16 cellular contexts compared by ENCODE assay signal in the genomic region with DNA sequence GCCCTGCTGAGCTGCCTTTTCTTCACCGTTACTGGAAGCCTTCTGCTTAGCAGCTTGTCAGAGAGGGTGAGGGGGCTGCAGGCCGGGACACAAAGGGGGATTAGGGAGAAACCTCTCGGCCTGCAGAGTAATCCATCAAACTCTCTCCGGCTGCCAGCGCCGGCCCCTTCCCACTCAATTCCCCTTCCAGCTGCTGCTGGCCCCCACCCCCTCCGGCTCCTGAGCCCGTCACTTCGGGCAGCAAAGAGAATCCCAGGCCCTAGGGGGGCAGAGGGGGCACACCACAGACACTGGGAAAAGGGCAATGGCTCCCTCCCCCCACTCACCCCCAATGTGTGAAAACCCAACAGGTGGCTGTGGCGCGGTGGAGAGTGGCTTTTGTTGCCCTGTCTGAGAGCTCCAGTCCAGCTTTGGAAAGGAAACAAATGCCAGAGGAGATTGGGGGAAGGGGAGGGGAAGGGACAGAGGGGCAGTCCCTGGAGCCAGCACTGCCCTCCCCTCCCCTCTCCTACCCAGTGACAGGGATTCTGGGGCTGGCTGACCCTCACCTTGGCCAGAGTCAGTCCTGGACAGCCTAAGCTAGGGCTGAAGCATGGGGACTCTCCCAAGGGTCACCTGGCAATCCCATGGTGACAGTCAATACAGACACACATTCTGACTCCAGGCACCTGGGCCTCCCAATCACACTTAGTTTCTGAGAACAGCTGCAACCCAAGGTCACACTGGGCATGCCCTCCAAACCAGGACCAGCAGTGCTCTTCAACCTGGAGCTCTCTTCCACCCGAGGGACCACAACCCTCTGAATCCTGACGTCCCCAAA. TPM values are rescaled to one million over a fixed set of nuclear protein-coding genes. Genes with fewer than 3 reads are reported as not detected.
DNase-seq lines count a peak whose midpoint lies in the region; ATAC-seq, FAIRE-seq and TF ChIP-seq lines count a peak whose summit lies in the region.
"Had no signal": no experiment of that assay in that cellular context is flagged by ENCODE, and none has a peak within 500 bp of the region (broad histone marks: within the 10 kb centered on the region; RNA-seq: fewer than 3 reads in every experiment).

No MANE protein-coding gene starts in this region.

- no peak for TF ChIP-seq POLR2A in GM12891 (IDR thresholded peaks at IDR 0.05; ENCODE audit: low read depth, low read length)

- H3K4me1 ChIP-seq in OCI-LY3 (ENCODE audit: low read length) (peaks cover 66% of the 10 kb centered on the region), iPS-20b (ENCODE audit: insufficient read depth, low read length) (peaks cover 43% of the 10 kb centered on the region)
- H3K4me1 ChIP-seq: sigmoid colon had no signal

- TF ChIP-seq CTCF in GM20000 (IDR thresholded peaks at IDR 0.05; ENCODE audit: extremely low read depth, missing control alignments) (no peak), OCI-LY3 (IDR thresholded peaks at IDR 0.05; ENCODE audit: low read depth, low read length) (no peak), progenitor cell of endocrine pancreas (IDR thresholded peaks at IDR 0.05; ENCODE audit: unreplicated experiment) (no peak)

- H3K9ac ChIP-seq in OCI-LY3 (ENCODE audit: low read length) (peak overlapping the region; percentile 74), iPS-20b (ENCODE audit: low read depth, low read length) (peak overlapping the region; percentile 60; the same call in 1 of the 2 replicates)

- H3K36me3 ChIP-seq in OCI-LY3 (replicated peaks; ENCODE audit: low read depth, low read length) (no peaks in the 10 kb centered on the region), iPS-20b (ENCODE audit: insufficient read depth, low read depth, low read length) (no peaks in the 10 kb centered on the region)
- H3K36me3 ChIP-seq: sigmoid colon, suprapubic skin had no signal

- H3K4me3 ChIP-seq in OCI-LY3 (ENCODE audit: low read length) (peak overlapping the region; percentile 74), iPS-20b (ENCODE audit: low read length) (peak overlapping the region; percentile 56; the same call in 1 of the 2 replicates)
- H3K4me3 ChIP-seq: sigmoid colon, suprapubic skin had no signal

- no peak for FAIRE-seq in GM12891 (lab: Jason Lieb, UNC)
- FAIRE-seq: bronchial epithelial cell had no signal

- H3K27ac ChIP-seq in OCI-LY3 (ENCODE audit: low read length): peak overlapping the region; percentile 87
- H3K27ac ChIP-seq in iPS-20b (ENCODE audit: low read length): peak overlapping the region; percentile 24
- H3K27ac ChIP-seq: epithelial cell of prostate, sigmoid colon, suprapubic skin had no signal

- peaks cover 44% of the 10 kb centered on the region for H3K79me2 ChIP-seq in OCI-LY3 (ENCODE audit: low read length)

- peaks cover 43% of the 10 kb centered on the region for H3K4me1 Mint-ChIP-seq in progenitor cell of endocrine pancreas (ENCODE audit: low read depth)

- no peaks in the 10 kb centered on the region for H3K9me3 Mint-ChIP-seq in progenitor cell of endocrine pancreas (ENCODE audit: low read depth)
- H3K9me3 Mint-ChIP-seq: CD4-positive, alpha-beta memory T cell had no signal

- peak overlapping the region; percentile 94 for H3K4me2 ChIP-seq in OCI-LY3 (ENCODE audit: low read length)

- H3K27me3 ChIP-seq in OCI-LY3 (ENCODE audit: low read depth, low read length): no peaks in the 10 kb centered on the region
- no peaks in the 10 kb centered on the region for H3K27me3 ChIP-seq in iPS-20b (ENCODE audit: insufficient read depth, low read length)
- H3K27me3 ChIP-seq: suprapubic skin had no signal

- intact Hi-C loops in left cardiac atrium (cut with DNase I): no loop called here

- H3K9me3 ChIP-seq in OCI-LY3 (ENCODE audit: insufficient read depth, low read length): no peaks in the 10 kb centered on the region
- no peaks in the 10 kb centered on the region for H3K9me3 ChIP-seq in iPS-20b (ENCODE audit: insufficient read depth, low read depth, low read length)
- H3K9me3 ChIP-seq: sigmoid colon, suprapubic skin had no signal

- no peak overlapping the region for H2AFZ ChIP-seq in OCI-LY3 (ENCODE audit: low read depth, low read length)

- H4K20me1 ChIP-seq in OCI-LY3 (ENCODE audit: insufficient read depth, low read length): no peaks in the 10 kb centered on the region

- DNase-seq in GM20000 (ENCODE audit: low spot score) (peak; percentile 38), progenitor cell of endocrine pancreas (ENCODE audit: low spot score, unreplicated experiment) (no peak), GM12891 (ENCODE audit: insufficient read length, low spot score) (no peak), left cardiac atrium (no peak), medulla oblongata (ENCODE audit: extremely low spot score) (no peak)
- DNase-seq in activated CD8-positive, alpha-beta memory T cell treated with anti-CD3 and anti-CD28 coated beads, Interleukin-2, amount 50 U/mL, for 48 hours: no peak
- DNase-seq: activated CD4-positive, alpha-beta T cell treated with anti-CD3 and anti-CD28 coated beads for 4 hours; CD4-positive, alpha-beta memory T cell; NCI-H774; sigmoid colon; SW 1271 had no signal

- H3K4me3 Mint-ChIP-seq in progenitor cell of endocrine pancreas (ENCODE audit: low read depth): peak overlapping the region; percentile 44
- H3K4me3 Mint-ChIP-seq: CD4-positive, alpha-beta memory T cell had no signal

- peak overlapping the region; percentile 90 for H3K27ac Mint-ChIP-seq in progenitor cell of endocrine pancreas
- H3K27ac Mint-ChIP-seq: CD4-positive, alpha-beta memory T cell had no signal

- no peaks in the 10 kb centered on the region for H3K36me3 Mint-ChIP-seq in progenitor cell of endocrine pancreas (ENCODE audit: insufficient read depth)
- H3K36me3 Mint-ChIP-seq: CD4-positive, alpha-beta memory T cell had no signal

- no peak for ATAC-seq in left cardiac atrium

- no peaks in the 10 kb centered on the region for H3K27me3 Mint-ChIP-seq in progenitor cell of endocrine pancreas

TF ChIP-seq in GM12891, 5 proteins besides CTCF, POLR2A, EP300 and RAD21:
- no peak for TF ChIP-seq PAX5 (IDR thresholded peaks at IDR 0.05; ENCODE audit: insufficient read depth, low read length, severe bottlenecking)
- no peak for TF ChIP-seq POU2F2 (IDR thresholded peaks at IDR 0.05; ENCODE audit: low read depth, low read length)
- no peak for TF ChIP-seq SPI1 (IDR thresholded peaks at IDR 0.05; ENCODE audit: low read depth, low read length)
- TF ChIP-seq POLR2AphosphoS5 (IDR thresholded peaks at IDR 0.05; ENCODE audit: low read depth, low read length): no peak
- no peak for TF ChIP-seq TAF1 (IDR thresholded peaks at IDR 0.05; ENCODE audit: low read depth, low read length)

RNA-seq across cellular contexts. Expression of a gene that starts 9.5 kb away (rescaled TPM):
- total RNA-seq in progenitor cell of endocrine pancreas: 8.4 and 8.6 TPM in 2 replicates
- 1.4 TPM for polyA plus RNA-seq in GM12891 (2012; ENCODE audit: low read depth, missing spikeins)
- 1 to 10 TPM; 1.3 to 3.3 TPM for total RNA-seq in left cardiac atrium
- polyA plus RNA-seq: CD4-positive, alpha-beta memory T cell had no signal

RNA-seq across cellular contexts. Expression of a gene that starts 39.0 kb away (rescaled TPM):
- total RNA-seq in progenitor cell of endocrine pancreas: 25.7 and 30.2 TPM in 2 replicates
- polyA plus RNA-seq in GM12891 (2012; ENCODE audit: low read depth, missing spikeins): 5.5 TPM
- total RNA-seq in left cardiac atrium: 10 to 100 TPM; 36.3 to 39.1 TPM
